Comparison of ENCODE assay signal across 8 cellular contexts in the genomic region with DNA sequence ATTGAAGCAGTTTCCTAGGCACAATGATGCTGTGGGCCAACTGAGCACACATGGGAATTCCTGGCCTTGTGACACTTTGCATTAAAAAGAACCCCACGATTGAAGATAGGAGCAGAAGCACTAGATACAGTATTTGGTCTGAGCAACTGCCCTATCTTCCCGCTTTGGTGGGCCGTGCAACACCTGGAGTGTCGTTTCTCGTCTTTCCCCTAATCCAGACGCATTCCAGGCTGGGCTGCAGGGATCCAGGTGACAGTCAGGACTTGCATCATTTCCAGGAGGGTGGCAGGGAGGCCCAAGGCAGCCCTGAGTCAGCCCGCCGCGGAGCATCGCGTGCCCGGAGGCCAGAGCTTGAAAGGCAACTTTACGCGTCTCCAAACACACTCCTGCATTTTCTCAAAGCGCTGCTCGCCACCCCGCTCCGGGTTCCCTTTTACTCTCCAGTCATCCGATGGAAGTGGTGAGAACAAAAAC. TPM values are rescaled to one million over a fixed set of nuclear protein-coding genes. Genes with fewer than 3 reads are reported as not detected.
DNase-seq lines count a peak whose midpoint lies in the region; ATAC-seq, FAIRE-seq and TF ChIP-seq lines count a peak whose summit lies in the region.

No MANE protein-coding gene starts in this region.

- no peak overlapping the region for H3K56ac ChIP-seq in H1 (replicated peaks; ENCODE audit: insufficient read length, low read depth, low read length)

- TF ChIP-seq EP300 in H1 (IDR thresholded peaks at IDR 0.05; ENCODE audit: borderline replicate concordance in 1 of 2, low read depth in 2 of 2, low read length in 2 of 2) = no peak

- H3K79me1 ChIP-seq in H1 (ENCODE audit: low read depth, low read length) = peaks cover 16% of the 10 kb centered on the region

- H4K20me1 ChIP-seq in H1 (replicated peaks in 1 of 2; ENCODE audit: control insufficient read depth in 1 of 2, insufficient read depth in 2 of 2, low read length in 2 of 2) = peaks cover 17 to 23% of the 10 kb centered on the region in 2 experiments

- 1% methylated on average over 19 of the region's 19 CpGs; no CpG with 5 or more reads in 1 of the 2 experiments for WGBS in H1 (ENCODE audit: extremely low coverage in 1 of 2, insufficient coverage in 1 of 2, insufficient read length in 1 of 2, insufficient replicate concordance in 2 of 2, low coverage in 1 of 2, low lambda C conversion rate in 2 of 2, missing lambda C conversion rate in 1 of 2), 2 experiments

- no peak overlapping the region for H2BK20ac ChIP-seq in H1 (ENCODE audit: low read length)

- no peak for TF ChIP-seq CTCF in natural killer cell (IDR thresholded peaks at IDR 0.05)
- no peak for TF ChIP-seq CTCF in RWPE1 (conservative IDR thresholded peaks at IDR 0.05; ENCODE audit: low read depth)
- TF ChIP-seq CTCF in H1 (IDR thresholded peaks at IDR 0.05; ENCODE audit: control extremely low read depth in 1 of 3, insufficient read depth in 1 of 3, low read depth in 1 of 3, low read length in 3 of 3) = no peak
- no peak for TF ChIP-seq CTCF in neural crest cell (conservative IDR thresholded peaks at IDR 0.05)

- no peak for DNase-seq in natural killer cell treated with Interleukin-12 subunit alpha and Interleukin-12 subunit beta and Interleukin-15 and Interleukin-18, amount 100 ng/mL, for 72 hours (ENCODE audit: low spot score)
- no peak for DNase-seq in natural killer cell
- DNase-seq in RWPE1 (ENCODE audit: low spot score) = peak; percentile 77
- DNase-seq in H1 (ENCODE audit: low read depth in 1 of 2, low spot score in 2 of 2) = peak in 1 of 2 experiments; percentile 78
- no peak for DNase-seq in neural crest cell (ENCODE audit: low read depth, low spot score)
- no peak for DNase-seq in mucosa of gallbladder (ENCODE audit: low spot score)
- no peak for DNase-seq in occipital lobe (lab: John Stamatoyannopoulos, UW)

- H3K23ac ChIP-seq in H1 (ENCODE audit: insufficient read length) = no peak overlapping the region

- peaks cover 7 to 30% (median 14%) of the 10 kb centered on the region in 4 experiments for H3K4me1 ChIP-seq in H1 (replicated peaks in 1 of 4; ENCODE audit: control insufficient read depth in 3 of 4, insufficient read depth in 4 of 4, low read length in 3 of 4)

- H3K79me2 ChIP-seq in H1 (ENCODE audit: control insufficient read depth in 1 of 2, insufficient read depth in 2 of 2, low read length in 2 of 2) = peaks cover 10 to 42% of the 10 kb centered on the region in 2 experiments

- peaks cover 0 to 9% (median 7%) of the 10 kb centered on the region in 4 experiments; a peak in 6 of 7 replicates for H3K27me3 ChIP-seq in H1 (replicated peaks in 1 of 4; ENCODE audit: control insufficient read depth in 3 of 4, extremely low read depth in 1 of 4, insufficient read depth in 3 of 4, low read length in 3 of 4)

- no peaks in the 10 kb centered on the region for H3K9me3 Mint-ChIP-seq in natural killer cell treated with Interleukin-12 subunit alpha and Interleukin-12 subunit beta and Interleukin-15 and Interleukin-18, amount 100 ng/mL, for 72 hours
- H3K9me3 Mint-ChIP-seq in natural killer cell = no peaks in the 10 kb centered on the region
- H3K9me3 Mint-ChIP-seq in neural crest cell = no peaks in the 10 kb centered on the region

- POLR2A ChIA-PET in RWPE1 (lab: Yijun Ruan, JAX; ENCODE audit: low non-redundant PET) = interaction anchor here (0.6 to 1.1 kb wide), 3 partner anchors 13 to 282 kb away, joined by 3 to 5 read pairs (median 4); no protein-coding TSS in a partner anchor
- POLR2A ChIA-PET in H1 (lab: Charles Lee; ENCODE audit: partially characterized antibody) = interaction anchor here (0.6 to 9.3 kb wide), 33 partner anchors 10 to 634 kb away, joined by 3 to 491 read pairs (median 5); a partner anchor contains a TSS

- H2AK5ac ChIP-seq in H1 (ENCODE audit: low read depth, low read length) = peak overlapping the region; percentile 68; the same call in 1 of the 2 replicates

- H3K9me3 ChIP-seq in H1 (ENCODE audit: insufficient read depth in 2 of 2, low read depth in 1 of 2, low read length in 1 of 2) = no peaks in the 10 kb centered on the region

- peak in 1 of 2 experiments; percentile 55; a peak in 1 of 3 replicates for TF ChIP-seq POLR2A in H1 (IDR thresholded peaks at IDR 0.05; ENCODE audit: control extremely low read depth in 1 of 2, low read depth in 2 of 2, low read length in 2 of 2)

- H2BK15ac ChIP-seq in H1 (ENCODE audit: low read length) = 0 out of 2 replicates have a peak overlapping the region, but pooled peaks have one; percentile 75

- no peak overlapping the region for H3K14ac ChIP-seq in H1 (ENCODE audit: insufficient read length)

- FAIRE-seq in H1 (lab: Jason Lieb, UNC) = no peak

- no peak overlapping the region for H2AFZ ChIP-seq in H1 (ENCODE audit: low read length)

- no peaks in the 10 kb centered on the region for H3K36me3 Mint-ChIP-seq in natural killer cell treated with Interleukin-12 subunit alpha and Interleukin-12 subunit beta and Interleukin-15 and Interleukin-18, amount 100 ng/mL, for 72 hours
- no peaks in the 10 kb centered on the region for H3K36me3 Mint-ChIP-seq in natural killer cell
- H3K36me3 Mint-ChIP-seq in neural crest cell (ENCODE audit: low read depth) = no peaks in the 10 kb centered on the region

- peak overlapping the region; percentile 92; the same call in 1 of the 2 replicates for H4K8ac ChIP-seq in H1 (ENCODE audit: extremely low read depth, insufficient read depth, low read length)

- H2BK120ac ChIP-seq in H1 (replicated peaks; ENCODE audit: low read depth, low read length) = no peak overlapping the region

- no peak overlapping the region for H3K4ac ChIP-seq in H1 (replicated peaks; ENCODE audit: insufficient read length, low read depth, low read length)

- peak overlapping the region; percentile 97; the same call in 1 of the 2 replicates for H2BK12ac ChIP-seq in H1 (ENCODE audit: low read depth, low read length)

- H3K4me1 Mint-ChIP-seq in natural killer cell treated with Interleukin-12 subunit alpha and Interleukin-12 subunit beta and Interleukin-15 and Interleukin-18, amount 100 ng/mL, for 72 hours (ENCODE audit: low read depth in 2 of 2) = peaks cover 19 to 22% of the 10 kb centered on the region in 2 donors
- H3K4me1 Mint-ChIP-seq in natural killer cell = peaks cover 11 to 20% of the 10 kb centered on the region in 2 donors
- peaks cover 43% of the 10 kb centered on the region for H3K4me1 Mint-ChIP-seq in neural crest cell

- peak overlapping the region; percentile 2 for H4K91ac ChIP-seq in H1 (replicated peaks; ENCODE audit: insufficient read length, low read length)

- intact Hi-C loops in natural killer cell (cut with micrococcal nuclease) = no loop called here

- H3K27ac ChIP-seq in RWPE1 (peak overlapping the region; percentile 86), H1 (ENCODE audit: low read depth, low read length) (peak overlapping the region; percentile 81)

- ATAC-seq in natural killer cell treated with Interleukin-12 subunit alpha and Interleukin-12 subunit beta and Interleukin-15 and Interleukin-18, amount 100 ng/mL, for 72 hours = no peak
- ATAC-seq in natural killer cell (no peak), HG02610 (IDR thresholded peaks at IDR 0.05; ENCODE audit: unreplicated experiment) (no peak)

- no peak for TF ChIP-seq RAD21 in H1 (IDR thresholded peaks at IDR 0.05 in 1 of 2, conservative IDR thresholded peaks at IDR 0.05 in 1 of 2; ENCODE audit: low read depth in 2 of 2, low read length in 2 of 2)

- H3K18ac ChIP-seq in H1 (ENCODE audit: extremely low read depth, low read length) = peak overlapping the region; percentile 97

- H3K4me2 ChIP-seq in H1 (ENCODE audit: insufficient read depth in 1 of 2, low read depth in 2 of 2, low read length in 2 of 2) = peak overlapping the region; percentile 96 to 99

- peaks cover 55 to 63% of the 10 kb centered on the region in 2 donors for H3K27me3 Mint-ChIP-seq in natural killer cell treated with Interleukin-12 subunit alpha and Interleukin-12 subunit beta and Interleukin-15 and Interleukin-18, amount 100 ng/mL, for 72 hours
- H3K27me3 Mint-ChIP-seq in natural killer cell (ENCODE audit: low read depth in 2 of 2) = peaks cover 63 to 70% of the 10 kb centered on the region in 2 donors
- peaks cover 88% of the 10 kb centered on the region for H3K27me3 Mint-ChIP-seq in neural crest cell (ENCODE audit: low read depth)

- peak overlapping the region; percentile 62 to 80 (median 72) for H3K9ac ChIP-seq in H1 (replicated peaks in 1 of 4; ENCODE audit: extremely low read depth in 1 of 4, low read depth in 3 of 4, low read length in 3 of 4)

- peaks cover 16% of the 10 kb centered on the region for H3K23me2 ChIP-seq in H1 (ENCODE audit: low read depth, low read length)

- H2BK5ac ChIP-seq in H1 (ENCODE audit: low read depth, low read length) = peak overlapping the region; percentile 98

- H3K27ac Mint-ChIP-seq in natural killer cell treated with Interleukin-12 subunit alpha and Interleukin-12 subunit beta and Interleukin-15 and Interleukin-18, amount 100 ng/mL, for 72 hours = peak overlapping the region; percentile 61 to 78
- H3K27ac Mint-ChIP-seq in natural killer cell (no peak overlapping the region), neural crest cell (ENCODE audit: unreplicated experiment) (no peak overlapping the region)

- H3K36me3 ChIP-seq in H1 (ENCODE audit: control insufficient read depth in 2 of 4, insufficient read depth in 4 of 4, low read length in 3 of 4) = peaks cover 10 to 34% (median 16%) of the 10 kb centered on the region in 4 experiments

- H3K4me3 Mint-ChIP-seq in natural killer cell treated with Interleukin-12 subunit alpha and Interleukin-12 subunit beta and Interleukin-15 and Interleukin-18, amount 100 ng/mL, for 72 hours = peak overlapping the region; percentile 73
- no peak overlapping the region for H3K4me3 Mint-ChIP-seq in natural killer cell
- H3K4me3 Mint-ChIP-seq in neural crest cell = peak overlapping the region; percentile 95

- peak overlapping the region; percentile 69 for H4K5ac ChIP-seq in H1 (ENCODE audit: insufficient read length, low read depth, low read length)

- CTCF ChIA-PET in RWPE1 (lab: Yijun Ruan, JAX) = interaction anchor here (0.6 to 6.8 kb wide), 9 partner anchors 13 to 717 kb away, joined by 3 to 69 read pairs (median 4); a partner anchor contains a TSS
- CTCF ChIA-PET in H1 (lab: Charles Lee; ENCODE audit: partially characterized antibody) = interaction anchor here (0.6 to 8.1 kb wide), 8 partner anchors 8 to 644 kb away, joined by 3 to 184 read pairs (median 4); no protein-coding TSS in a partner anchor

- H3K4me3 ChIP-seq in H1 (ENCODE audit: extremely low read depth in 1 of 4, insufficient read depth in 2 of 4, low read depth in 3 of 4, low read length in 4 of 4) = peak overlapping the region; percentile 90 to 95 (median 91)

RNA-seq across cellular contexts. Expression of a gene that starts 0.7 kb away (rescaled TPM):
- under 1 TPM; 0.59 to 0.78 TPM for total RNA-seq in natural killer cell treated with Interleukin-12 subunit alpha and Interleukin-12 subunit beta and Interleukin-15 and Interleukin-18, amount 100 ng/mL, for 72 hours
- total RNA-seq in natural killer cell (not detected), neural crest cell (2.6 and 3.8 TPM in 2 replicates), mucosa of gallbladder (10.3 TPM), occipital lobe (0.31 TPM)
- total RNA-seq in H1 (2021; fragmentation: NEBNext Ultra II Directional; extraction: Animal tissue kit (Norgen Biotek cat#: 25700)) = 40.0 and 53.1 TPM in 2 replicates
- 26.4 and 52.2 TPM in 2 replicates for polyA plus RNA-seq in H1 (2011; rRNA removed)
- 118 TPM for polyA plus RNA-seq in H1 (2011; cell fraction: cytosol; rRNA removed)
- 43.8 TPM for polyA plus RNA-seq in H1 (2011; cell fraction: nucleus; rRNA removed)
- polyA plus RNA-seq in H1 (2012, experiment 1 of 2) = 62.3 to 83.5 TPM (median 69.6 TPM) in 4 replicates
- polyA plus RNA-seq in H1 (2012, experiment 2 of 2) = 21.7 TPM
- 25.8 TPM for polyA plus RNA-seq in H1 (2013, experiment 1 of 2)
- polyA plus RNA-seq in H1 (2013, experiment 2 of 2) = 30.5 TPM
- 21.7 and 32.5 TPM in 2 replicates for polyA minus RNA-seq in H1 (2011; rRNA and poly(A)+ RNA removed)
- 81.5 TPM for polyA minus RNA-seq in H1 (2011; cell fraction: cytosol; rRNA and poly(A)+ RNA removed)
- polyA minus RNA-seq in H1 (2011; cell fraction: nucleus; rRNA and poly(A)+ RNA removed) = 67.2 TPM

Comparison
In these comparisons a context has a peak if more than half of its experiments do, and no peak if none do; other contexts are left out.
1. H3K27ac Mint-ChIP-seq: peak in natural killer cell treated with Interleukin-12 subunit alpha and Interleukin-12 subunit beta and Interleukin-15 and Interleukin-18, amount 100 ng/mL, for 72 hours (2 of 2); none in natural killer cell (0 of 2) and neural crest cell (single experiment).